In the genomic region with DNA sequence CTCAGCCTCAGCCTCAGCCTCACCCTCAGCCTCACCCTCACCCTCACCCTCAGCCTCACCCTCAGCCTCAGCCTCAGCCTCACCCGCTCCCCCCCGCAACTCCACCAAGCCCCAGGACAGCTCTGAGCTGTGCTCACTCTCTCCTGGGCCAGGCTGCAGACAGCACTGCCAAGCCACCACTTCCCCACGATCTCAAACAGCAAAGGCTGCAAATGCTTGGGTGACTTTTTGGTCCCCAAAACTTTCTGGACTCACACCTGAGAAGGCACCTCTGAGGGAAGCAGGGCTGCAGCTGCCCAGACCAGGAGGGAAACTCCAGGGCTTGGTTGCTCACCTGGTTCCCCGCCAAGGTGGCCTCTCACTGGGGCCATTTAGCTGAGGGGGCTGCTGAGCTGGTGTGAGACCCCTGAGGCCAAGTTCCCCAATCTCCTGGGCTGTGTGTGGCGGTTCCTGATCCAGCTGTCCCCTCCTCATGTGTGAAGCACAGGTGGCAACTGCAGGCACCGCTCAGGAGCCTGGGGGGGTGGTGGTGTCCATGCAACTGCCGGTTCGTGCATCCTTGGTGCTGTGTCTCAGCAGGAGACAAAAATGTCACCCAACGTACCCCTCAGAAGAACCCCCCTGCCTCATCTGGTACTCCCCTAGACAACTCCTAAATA, we compare ENCODE assay signal across 20 cellular contexts. TPM values are rescaled to one million over a fixed set of nuclear protein-coding genes. Genes with fewer than 3 reads are reported as not detected.
DNase-seq lines count a peak whose midpoint lies in the region; ATAC-seq and TF ChIP-seq lines count a peak whose summit lies in the region.
"Had no signal": no experiment of that assay in that cellular context is flagged by ENCODE, and none has a peak within 500 bp of the region (broad histone marks: within the 10 kb centered on the region; RNA-seq: fewer than 3 reads in every experiment).

No MANE protein-coding gene starts in this region.

- POLR2A ChIA-PET in T-cell (lab: Charles Lee), result no interaction called here

- H3K27me3 Mint-ChIP-seq in glutamatergic neuron (ENCODE audit: unreplicated experiment), result peaks cover 2% of the 10 kb centered on the region
- H3K27me3 Mint-ChIP-seq in T-cell, result peaks cover 6 to 10% of the 10 kb centered on the region in 2 donors
- H3K27me3 Mint-ChIP-seq: activated naive CD4-positive, alpha-beta T cell treated with anti-CD3 and anti-CD28 coated beads, Interleukin-2, amount 50 U/mL, for 24 hours had no signal

- CTCF ChIA-PET in T-cell (lab: Charles Lee), result no interaction called here

- TF ChIP-seq CTCF in left ventricle myocardium inferior (IDR thresholded peaks at IDR 0.05; ENCODE audit: borderline replicate concordance) (no peak), glutamatergic neuron (IDR thresholded peaks at IDR 0.05; ENCODE audit: partially characterized antibody, unreplicated experiment) (no peak), suprapubic skin (IDR thresholded peaks at IDR 0.05) (no peak)

- H3K27ac Mint-ChIP-seq in glutamatergic neuron (ENCODE audit: unreplicated experiment), result peak overlapping the region; percentile 3
- H3K27ac Mint-ChIP-seq in T-cell, result no peak overlapping the region
- H3K27ac Mint-ChIP-seq: activated naive CD4-positive, alpha-beta T cell treated with anti-CD3 and anti-CD28 coated beads, Interleukin-2, amount 50 U/mL, for 24 hours; activated T-cell treated with anti-CD3 and anti-CD28 coated beads, Interleukin-2, amount 50 U/mL, for 72 hours; WTC11 had no signal

- TF ChIP-seq POLR2A in suprapubic skin (IDR thresholded peaks at IDR 0.05), result no peak

- H3K4me3 ChIP-seq in left ventricle myocardium inferior (no peak overlapping the region), suprapubic skin (no peak overlapping the region)
- H3K4me3 ChIP-seq: K562, upper lobe of right lung had no signal

- WGBS in suprapubic skin, result 83% methylated on average over 9 of the region's 9 CpGs

- peaks cover 12% of the 10 kb centered on the region for H3K4me1 Mint-ChIP-seq in glutamatergic neuron (ENCODE audit: low read depth, unreplicated experiment)
- peaks cover 10 to 22% (median 16%) of the 10 kb centered on the region in 3 donors for H3K4me1 Mint-ChIP-seq in T-cell
- H3K4me1 Mint-ChIP-seq: activated naive CD4-positive, alpha-beta T cell treated with anti-CD3 and anti-CD28 coated beads, Interleukin-2, amount 50 U/mL, for 24 hours; WTC11 had no signal

- H3K4me3 Mint-ChIP-seq in glutamatergic neuron (ENCODE audit: unreplicated experiment) (no peak overlapping the region), T-cell (no peak overlapping the region)
- H3K4me3 Mint-ChIP-seq: activated naive CD4-positive, alpha-beta T cell treated with anti-CD3 and anti-CD28 coated beads, Interleukin-2, amount 50 U/mL, for 24 hours; activated T-cell treated with anti-CD3 and anti-CD28 coated beads, Interleukin-2, amount 50 U/mL, for 72 hours; CD4-positive, CD25-positive, alpha-beta regulatory T cell; WTC11 had no signal

- no peak for TF ChIP-seq EP300 in suprapubic skin (IDR thresholded peaks at IDR 0.05)

- H3K9me3 Mint-ChIP-seq in glutamatergic neuron (ENCODE audit: unreplicated experiment) (peaks cover 1% of the 10 kb centered on the region), T-cell (no peaks in the 10 kb centered on the region)
- H3K9me3 Mint-ChIP-seq: activated naive CD4-positive, alpha-beta T cell treated with anti-CD3 and anti-CD28 coated beads, Interleukin-2, amount 50 U/mL, for 24 hours; activated T-cell treated with anti-CD3 and anti-CD28 coated beads, Interleukin-2, amount 50 U/mL, for 72 hours; WTC11 had no signal

- peak; percentile 17 for DNase-seq in Right ventricle myocardium superior
- DNase-seq in left ventricle myocardium inferior, result no peak
- DNase-seq in glutamatergic neuron, result no peak
- peak; percentile 44 to 61 for DNase-seq in suprapubic skin (ENCODE audit: low spot score in 2 of 2)
- no peak for DNase-seq in T-cell
- no peak for DNase-seq in substantia nigra (lab: John Stamatoyannopoulos, UW)
- DNase-seq: ACHN; activated T-cell treated with anti-CD3 and anti-CD28 coated beads, Interleukin-2, amount 50 U/mL, for 72 hours; CD4-positive, CD25-positive, alpha-beta regulatory T cell; effector CD4-positive, alpha-beta T cell; foreskin keratinocyte; HCEC 1CT; NCI-H524; T1000; upper lobe of right lung had no signal

- H3K4me1 ChIP-seq in left ventricle myocardium inferior (peaks cover 8% of the 10 kb centered on the region), suprapubic skin (no peaks in the 10 kb centered on the region)
- H3K4me1 ChIP-seq: foreskin keratinocyte, upper lobe of right lung had no signal

- H3K9me3 ChIP-seq in left ventricle myocardium inferior (replicated peaks) (no peaks in the 10 kb centered on the region), suprapubic skin (no peaks in the 10 kb centered on the region)
- H3K9me3 ChIP-seq: upper lobe of right lung had no signal

- intact Hi-C loops in Right ventricle myocardium superior (cut with DNase I), result no loop called here
- intact Hi-C loops in left ventricle myocardium inferior (cut with micrococcal nuclease), result no loop called here

- no peaks in the 10 kb centered on the region for H3K36me3 ChIP-seq in left ventricle myocardium inferior
- H3K36me3 ChIP-seq in suprapubic skin, result no peaks in the 10 kb centered on the region
- H3K36me3 ChIP-seq: upper lobe of right lung had no signal

- H3K27me3 ChIP-seq in left ventricle myocardium inferior (ENCODE audit: low read depth), result peaks cover 15% of the 10 kb centered on the region
- peaks cover 2% of the 10 kb centered on the region for H3K27me3 ChIP-seq in suprapubic skin

- ATAC-seq in Right ventricle myocardium superior (ENCODE audit: poor library complexity) (no peak), HG02759 (IDR thresholded peaks at IDR 0.05; ENCODE audit: unreplicated experiment) (peak; percentile 2), T-cell (replicated peaks in 1 of 4) (no peak), HG03108 (IDR thresholded peaks at IDR 0.05; ENCODE audit: unreplicated experiment) (no peak)
- ATAC-seq: activated T-cell treated with anti-CD3 and anti-CD28 coated beads, Interleukin-2, amount 50 U/mL, for 72 hours; foreskin keratinocyte; K562; upper lobe of right lung; WTC11 had no signal

- H3K36me3 Mint-ChIP-seq in glutamatergic neuron (ENCODE audit: unreplicated experiment) (no peaks in the 10 kb centered on the region), T-cell (no peaks in the 10 kb centered on the region)
- H3K36me3 Mint-ChIP-seq: activated naive CD4-positive, alpha-beta T cell treated with anti-CD3 and anti-CD28 coated beads, Interleukin-2, amount 50 U/mL, for 24 hours; CD4-positive, CD25-positive, alpha-beta regulatory T cell; WTC11 had no signal

- H3K27ac ChIP-seq in left ventricle myocardium inferior (replicated peaks) (no peak overlapping the region), suprapubic skin (no peak overlapping the region), substantia nigra (ENCODE audit: low read depth, low read length, poor library complexity, severe bottlenecking) (no peak overlapping the region)
- H3K27ac ChIP-seq: foreskin keratinocyte, upper lobe of right lung had no signal

RNA-seq across cellular contexts. Expression of a gene that starts 17.8 kb away (rescaled TPM):
- total RNA-seq in Right ventricle myocardium superior (65.5 TPM), left ventricle myocardium inferior (57.4 TPM), glutamatergic neuron (ENCODE audit: unreplicated experiment) (40.0 TPM), suprapubic skin (10 to 100 TPM; 13.7 to 62.5 (median 41.2) TPM), T-cell (10 to 100 TPM; 10.6 to 32.5 (median 29.8) TPM)

RNA-seq across cellular contexts. Expression of a gene that starts 19.4 kb away (rescaled TPM):
- 126 TPM for total RNA-seq in Right ventricle myocardium superior
- 122 TPM for total RNA-seq in left ventricle myocardium inferior
- 40.3 TPM for total RNA-seq in glutamatergic neuron (ENCODE audit: unreplicated experiment)
- 10 to 100 TPM; 38.9 to 64.5 (median 51.2) TPM for total RNA-seq in suprapubic skin
- 10 to 100 TPM; 16.4 to 21.7 (median 18.8) TPM for total RNA-seq in T-cell

Comparison
In these comparisons a context has a peak if more than half of its experiments do, and no peak if none do; other contexts are left out.
1. DNase-seq: peak in Right ventricle myocardium superior (single experiment) and suprapubic skin (2 of 2); none in left ventricle myocardium inferior (single experiment), glutamatergic neuron (single experiment), T-cell (0 of 34) and substantia nigra (0 of 49).